10 cellular contexts compared by ENCODE assay signal in genomic region chr12:46556105-46556559, GRCh38.
DNase-seq lines count a peak whose midpoint lies in the region; ATAC-seq, FAIRE-seq and TF ChIP-seq lines count a peak whose summit lies in the region.
"Had no signal": no experiment of that assay in that cellular context is flagged by ENCODE, and none has a peak within 500 bp of the region (broad histone marks: within the 10 kb centered on the region; RNA-seq: fewer than 3 reads in every experiment).

No MANE protein-coding gene starts in this region.

- H3K27me3 ChIP-seq in Panc1 (ENCODE audit: control insufficient read depth, insufficient read depth, low read length), result no peaks in the 10 kb centered on the region

- intact Hi-C loops in Panc1 (cut with micrococcal nuclease; ENCODE audit: unreplicated experiment), result loop anchor here (5.0 kb wide), 1 partner anchor 106 kb away; no protein-coding TSS in a partner anchor

- POLR2A ChIA-PET in Panc1 (lab: Charles Lee), result interaction anchor here (0.6 to 1.4 kb wide), 2 partner anchors 170 to 201 kb away, joined by 4 read pairs; no protein-coding TSS in a partner anchor

- H3K4me3 ChIP-seq in Panc1 (ENCODE audit: low read depth in 2 of 2, low read length in 2 of 2), result no peak overlapping the region

- FAIRE-seq in GM12891 (lab: Jason Lieb, UNC), result no peak

- peak overlapping the region; percentile 91 for H3K27ac ChIP-seq in Panc1 (ENCODE audit: low read length)

- BruUV-seq in Panc1 (replicated peaks; lab: Mats Ljungman, UMichigan), result no TSS peak

- in situ Hi-C loops in Panc1 (cut with HindIII; ENCODE audit: low pct_unique_long_range_greater_than_20kb, low sequenced_read_pairs), result no loop called here

- ATAC-seq in Panc1, result peak; percentile 88
- ATAC-seq in omental fat pad (ENCODE audit: low FRiP score), result peak; percentile 81
- ATAC-seq in GM21576 (IDR thresholded peaks at IDR 0.05; ENCODE audit: unreplicated experiment), result no peak
- no peak for ATAC-seq in GM21825 (IDR thresholded peaks at IDR 0.05; ENCODE audit: unreplicated experiment)

- peaks cover 16% of the 10 kb centered on the region; the same call in 1 of the 2 replicates for H3K9me3 ChIP-seq in Panc1 (ENCODE audit: control insufficient read depth, insufficient read depth, low read depth, low read length)

- peak; percentile 85 for DNase-seq in AG09319 (ENCODE audit: extremely low read depth, low read depth)
- peak; percentile 77 for DNase-seq in Panc1 (ENCODE audit: low read depth, low spot score)
- DNase-seq in fibroblast of gingiva (ENCODE audit: low read depth), result peak; percentile 94
- no peak for DNase-seq in omental fat pad (ENCODE audit: low spot score)
- no peak for DNase-seq in NCI-H2227 (lab: John Stamatoyannopoulos, UW; ENCODE audit: unreplicated experiment)
- no peak for DNase-seq in GM12891 (ENCODE audit: insufficient read length, low spot score)
- DNase-seq: DMS79 treated with DMSO at 0.1 percent for 48 hours, SHP77 treated with DMSO at 0.1 percent for 48 hours had no signal

- TF ChIP-seq POLR2A in GM12891 (IDR thresholded peaks at IDR 0.05; ENCODE audit: low read depth, low read length), result no peak

- no peak for TF ChIP-seq CTCF in AG09319 (IDR thresholded peaks at IDR 0.05; ENCODE audit: low read depth, low read length)
- no peak for TF ChIP-seq CTCF in Panc1 (IDR thresholded peaks at IDR 0.05)
- no peak for TF ChIP-seq CTCF in omental fat pad (IDR thresholded peaks at IDR 0.05)

- CTCF ChIA-PET in Panc1 (lab: Charles Lee), result no interaction called here

- H3K36me3 ChIP-seq in Panc1 (ENCODE audit: control insufficient read depth, insufficient read depth, low read length), result no peaks in the 10 kb centered on the region

- peaks cover 30% of the 10 kb centered on the region for H3K4me1 ChIP-seq in Panc1 (ENCODE audit: control insufficient read depth, insufficient read depth, low read length)

TF ChIP-seq in GM12891, 5 proteins besides CTCF, POLR2A, EP300 and RAD21:
- TF ChIP-seq SPI1 (IDR thresholded peaks at IDR 0.05; ENCODE audit: low read depth, low read length), result no peak
- no peak for TF ChIP-seq PAX5 (IDR thresholded peaks at IDR 0.05; ENCODE audit: insufficient read depth, low read length, severe bottlenecking)
- no peak for TF ChIP-seq TAF1 (IDR thresholded peaks at IDR 0.05; ENCODE audit: low read depth, low read length)
- TF ChIP-seq POU2F2 (IDR thresholded peaks at IDR 0.05; ENCODE audit: low read depth, low read length), result no peak
- TF ChIP-seq POLR2AphosphoS5 (IDR thresholded peaks at IDR 0.05; ENCODE audit: low read depth, low read length), result no peak

Comparison
In these comparisons a context has a peak if more than half of its experiments do, and no peak if none do; other contexts are left out.
1. DNase-seq: peak in AG09319 (single experiment), Panc1 (single experiment) and fibroblast of gingiva (single experiment); none in omental fat pad (single experiment), NCI-H2227 (single experiment) and GM12891 (single experiment).
2. ATAC-seq: peak in Panc1 (single experiment) and omental fat pad (single experiment); none in GM21576 (single experiment) and GM21825 (single experiment).